8 cellular contexts compared by ENCODE assay signal in genomic region chr19:44499559-44499958, GRCh38. TPM values are rescaled to one million over a fixed set of nuclear protein-coding genes. Genes with fewer than 3 reads are reported as not detected.
DNase-seq lines count a peak whose midpoint lies in the region; FAIRE-seq and TF ChIP-seq lines count a peak whose summit lies in the region.

No MANE protein-coding gene starts in this region.

- CTCF ChIA-PET in A673 (lab: Charles Lee) = no interaction called here

- TF ChIP-seq CTCF in A673 (conservative IDR thresholded peaks at IDR 0.05; ENCODE audit: low read depth, low read length) = no peak
- TF ChIP-seq CTCF in brain microvascular endothelial cell (IDR thresholded peaks at IDR 0.05; ENCODE audit: low read depth, low read length, missing control alignments) = peak; percentile 19

- intact Hi-C loops in A673 (cut with micrococcal nuclease; ENCODE audit: unreplicated experiment) = no loop called here

- H3K9ac ChIP-seq in HUES48 (ENCODE audit: low read depth, low read length) = peak overlapping the region; percentile 68
- peak overlapping the region; percentile 76 to 81 for H3K9ac ChIP-seq in mucosa of rectum (ENCODE audit: low read depth in 1 of 2, low read length in 2 of 2)

- no peaks in the 10 kb centered on the region for H3K27me3 ChIP-seq in A673 (replicated peaks; ENCODE audit: insufficient read depth, low read depth, low read length, poor library complexity)
- no peaks in the 10 kb centered on the region for H3K27me3 ChIP-seq in HUES48 (ENCODE audit: control insufficient read depth, insufficient read depth, low read length)
- H3K27me3 ChIP-seq in brain microvascular endothelial cell (replicated peaks) = no peaks in the 10 kb centered on the region
- H3K27me3 ChIP-seq in mucosa of rectum (ENCODE audit: control insufficient read depth in 2 of 2, insufficient read depth in 2 of 2, low read length in 2 of 2) = no peaks in the 10 kb centered on the region

- FAIRE-seq in GM12891 (lab: Jason Lieb, UNC) = no peak

- H3K9me3 ChIP-seq in A673 (ENCODE audit: low read depth, low read length, poor library complexity, severe bottlenecking) (peaks cover 33% of the 10 kb centered on the region), HUES48 (ENCODE audit: control insufficient read depth, insufficient read depth, low read length) (peaks cover 58% of the 10 kb centered on the region), mucosa of rectum (ENCODE audit: control insufficient read depth in 2 of 2, low read length in 2 of 2) (peaks cover 17 to 38% of the 10 kb centered on the region in 2 donors)

- H3K27ac ChIP-seq in A673 (ENCODE audit: low read depth, low read length, poor library complexity, severe bottlenecking) (peak overlapping the region; percentile 94), HUES48 (ENCODE audit: low read depth, low read length) (peak overlapping the region; percentile 88), brain microvascular endothelial cell (no peak overlapping the region), mucosa of rectum (ENCODE audit: low read depth in 2 of 2, low read length in 2 of 2) (peak overlapping the region in 1 of 2 donors; percentile 94)

- TSS peak; percentile 76 for BruUV-seq in A673 (replicated peaks; lab: Mats Ljungman, UMichigan)

- DNase-seq in A673 (ENCODE audit: low spot score) = no peak
- no peak for DNase-seq in brain microvascular endothelial cell
- DNase-seq in SW480 (ENCODE audit: low spot score) = no peak
- DNase-seq in pons (ENCODE audit: low spot score) = no peak
- no peak for DNase-seq in NK-92 treated with Interleukin-12 subunit alpha and Interleukin-12 subunit beta, amount 100 ng/mL, for 24 hours (lab: John Stamatoyannopoulos, UW)
- no peak for DNase-seq in GM12891 (ENCODE audit: insufficient read length, low spot score)

- no peaks in the 10 kb centered on the region for H3K4me1 ChIP-seq in A673 (ENCODE audit: insufficient read depth, low read length, poor library complexity, severe bottlenecking)
- H3K4me1 ChIP-seq in HUES48 (ENCODE audit: control insufficient read depth, insufficient read depth, low read length) = 0 out of 2 replicates have a peak, but pooled peaks cover 2% of the 10 kb centered on the region
- H3K4me1 ChIP-seq in mucosa of rectum (ENCODE audit: control insufficient read depth in 2 of 2, insufficient read depth in 2 of 2, low read length in 2 of 2) = peaks cover 7 to 10% of the 10 kb centered on the region in 2 donors

- peak overlapping the region; percentile 84 for H3K4me3 ChIP-seq in A673 (ENCODE audit: low read depth, low read length, poor library complexity, severe bottlenecking)
- H3K4me3 ChIP-seq in HUES48 (ENCODE audit: low read depth, low read length) = peak overlapping the region; percentile 99
- H3K4me3 ChIP-seq in brain microvascular endothelial cell (ENCODE audit: low read depth, low read length) = peak overlapping the region; percentile 92
- peak overlapping the region; percentile 74 to 99 for H3K4me3 ChIP-seq in mucosa of rectum (ENCODE audit: low read length in 2 of 2)

- H3K36me3 ChIP-seq in A673 (ENCODE audit: insufficient read depth, low read length, poor library complexity, severe bottlenecking) (peaks cover 30% of the 10 kb centered on the region), HUES48 (ENCODE audit: control insufficient read depth, insufficient read depth, low read length) (peaks cover 29% of the 10 kb centered on the region), brain microvascular endothelial cell (replicated peaks) (peaks cover 13% of the 10 kb centered on the region), mucosa of rectum (ENCODE audit: control insufficient read depth in 2 of 2, insufficient read depth in 2 of 2, low read length in 2 of 2) (peaks cover 19 to 30% of the 10 kb centered on the region in 2 donors)

- in situ Hi-C loops in brain microvascular endothelial cell (cut with HindIII; ENCODE audit: low pct_ligation_motif_present, low sequenced_read_pairs) = no loop called here

- POLR2A ChIA-PET in A673 (lab: Charles Lee; ENCODE audit: low non-redundant PET) = no interaction called here

- no peak for TF ChIP-seq POLR2A in GM12891 (IDR thresholded peaks at IDR 0.05; ENCODE audit: low read depth, low read length)

TF ChIP-seq in GM12891, 5 proteins besides CTCF, POLR2A, EP300 and RAD21:
- no peak for TF ChIP-seq SPI1 (IDR thresholded peaks at IDR 0.05; ENCODE audit: low read depth, low read length)
- no peak for TF ChIP-seq POLR2AphosphoS5 (IDR thresholded peaks at IDR 0.05; ENCODE audit: low read depth, low read length)
- no peak for TF ChIP-seq PAX5 (IDR thresholded peaks at IDR 0.05; ENCODE audit: insufficient read depth, low read length, severe bottlenecking)

RNA-seq across cellular contexts. Expression of gene ZNF180, which starts 0.8 kb away (rescaled TPM):
- 10.4 and 10.8 TPM in 2 replicates for total RNA-seq in A673 (2021)
- 2.9 TPM for polyA plus RNA-seq in GM12891 (2012; ENCODE audit: low read depth, missing spikeins)

RNA-seq across cellular contexts. Expression of gene CEACAM20, which starts 29.9 kb away (rescaled TPM):
- 0.15 TPM in 1 of 2 replicates, not detected in the other for total RNA-seq in A673 (2021)
- polyA plus RNA-seq in GM12891 (2012; ENCODE audit: low read depth, missing spikeins) = not detected

RNA-seq across cellular contexts. Expression of gene ZNF229, which starts 51.3 kb away (rescaled TPM):
- 13.4 and 14.3 TPM in 2 replicates for total RNA-seq in A673 (2021)
- 0.69 TPM for polyA plus RNA-seq in GM12891 (2012; ENCODE audit: low read depth, missing spikeins)
